ENCODE assay signal across 8 cellular contexts in the genomic region with DNA sequence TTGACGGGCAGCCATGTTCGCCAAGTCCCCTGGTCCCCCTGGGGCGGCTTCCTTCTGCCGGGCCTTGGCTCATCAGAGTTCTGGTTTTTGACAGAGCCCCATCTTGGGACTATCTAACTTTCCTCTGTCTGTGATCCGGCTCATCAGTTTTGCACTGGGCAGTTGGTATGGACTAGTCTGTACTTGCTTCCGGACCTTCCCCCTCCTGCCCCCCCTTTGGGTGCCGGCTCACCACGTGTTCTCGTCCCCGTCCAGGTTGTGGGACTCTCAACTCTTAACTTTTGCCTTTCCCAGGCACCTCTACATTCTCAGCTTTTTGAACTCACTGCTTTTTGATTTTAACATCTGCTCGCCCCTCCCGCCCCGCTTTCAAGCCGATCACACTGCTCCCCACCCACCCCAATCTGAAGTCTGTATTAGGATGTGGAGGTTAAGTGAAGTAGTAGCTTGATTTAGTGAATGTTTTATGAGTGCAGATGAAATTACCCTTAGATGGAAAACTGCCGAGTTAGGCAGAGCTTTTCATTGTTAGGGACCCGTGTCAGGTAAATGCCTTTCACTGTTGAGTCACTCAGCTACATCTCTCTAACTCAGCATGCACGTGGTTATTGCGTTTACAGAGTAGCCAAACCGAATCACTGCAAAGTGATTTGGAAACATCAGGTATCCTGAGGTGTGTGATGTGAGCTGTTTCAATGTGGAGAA. TPM values are rescaled to one million over a fixed set of nuclear protein-coding genes. Genes with fewer than 3 reads are reported as not detected.
DNase-seq lines count a peak whose midpoint lies in the region; ATAC-seq and TF ChIP-seq lines count a peak whose summit lies in the region.

No MANE protein-coding gene starts in this region.

- H3K27ac ChIP-seq in AG04450 (ENCODE audit: low read depth, low read length), result peak overlapping the region; percentile 41
- H3K27ac ChIP-seq in body of pancreas, result peak overlapping the region; percentile 44 to 88 (median 80)
- peak overlapping the region; percentile 87 for H3K27ac ChIP-seq in iPS-20b (ENCODE audit: low read length)

- POLR2A ChIA-PET in AG04450 (lab: Yijun Ruan, JAX), result interaction anchor here (0.7 to 2.1 kb wide), 4 partner anchors 8 to 310 kb away, joined by 3 to 21 read pairs (median 6); a partner anchor contains a TSS

- TF ChIP-seq POLR2A in body of pancreas (IDR thresholded peaks at IDR 0.05), result no peak

- CTCF ChIA-PET in AG04450 (lab: Charles Lee), result interaction anchor here (0.8 to 1.3 kb wide), 5 partner anchors 15 to 1212 kb away, joined by 3 to 6 read pairs (median 3); no protein-coding TSS in a partner anchor

- peak overlapping the region; percentile 91 for H3K27ac Mint-ChIP-seq in T-helper 1 cell treated with Interleukin-12 subunit alpha and Interleukin-12 subunit beta and Interleukin-4 antibody, amounts not matched to agents 30 μg/mL and 1 μg/mL, for 36 hours

- 0% methylated on average over 16 to 19 of the region's 19 CpGs for WGBS in body of pancreas, 2 donors

- TF ChIP-seq CTCF in AG04450 (IDR thresholded peaks at IDR 0.05; ENCODE audit: low read depth, low read length) (no peak), body of pancreas (IDR thresholded peaks at IDR 0.05) (no peak)

- no peaks in the 10 kb centered on the region for H3K27me3 Mint-ChIP-seq in T-helper 1 cell treated with Interleukin-12 subunit alpha and Interleukin-12 subunit beta and Interleukin-4 antibody, amounts not matched to agents 30 μg/mL and 1 μg/mL, for 36 hours (ENCODE audit: low read depth)

- intact Hi-C loops in body of pancreas (cut with DNase I), result no loop called here

- H3K36me3 Mint-ChIP-seq in T-helper 1 cell treated with Interleukin-12 subunit alpha and Interleukin-12 subunit beta and Interleukin-4 antibody, amounts not matched to agents 30 μg/mL and 1 μg/mL, for 36 hours (ENCODE audit: low read depth), result peaks cover 3% of the 10 kb centered on the region

- peaks cover 41% of the 10 kb centered on the region for H3K4me1 ChIP-seq in body of pancreas
- H3K4me1 ChIP-seq in iPS-20b (ENCODE audit: insufficient read depth, low read length), result 0 out of 2 replicates have a peak, but pooled peaks cover 3% of the 10 kb centered on the region

- no peaks in the 10 kb centered on the region for H3K9me3 Mint-ChIP-seq in T-helper 1 cell treated with Interleukin-12 subunit alpha and Interleukin-12 subunit beta and Interleukin-4 antibody, amounts not matched to agents 30 μg/mL and 1 μg/mL, for 36 hours

- H3K27me3 ChIP-seq in AG04450 (ENCODE audit: control insufficient read depth, insufficient read depth, low read length) (no peaks in the 10 kb centered on the region), body of pancreas (no peaks in the 10 kb centered on the region), iPS-20b (ENCODE audit: insufficient read depth, low read length) (peaks cover 9% of the 10 kb centered on the region; the same call in 1 of the 2 replicates)

- H3K36me3 ChIP-seq in body of pancreas (replicated peaks in 1 of 2; ENCODE audit: insufficient read depth in 1 of 2, low read depth in 2 of 2) (no peaks in the 10 kb centered on the region), iPS-20b (ENCODE audit: insufficient read depth, low read depth, low read length) (no peaks in the 10 kb centered on the region)

- peak overlapping the region; percentile 98 for H3K9ac ChIP-seq in iPS-20b (ENCODE audit: low read depth, low read length)

- H3K4me3 ChIP-seq in AG04450 (ENCODE audit: low read depth, low read length), result peak overlapping the region; percentile 100
- H3K4me3 ChIP-seq in body of pancreas, result peak overlapping the region; percentile 80 to 85
- H3K4me3 ChIP-seq in iPS-20b (ENCODE audit: low read length), result peak overlapping the region; percentile 97

- ATAC-seq in GM19324 (IDR thresholded peaks at IDR 0.05; ENCODE audit: low FRiP score, unreplicated experiment) (peak; percentile 7), HG03565 (IDR thresholded peaks at IDR 0.05; ENCODE audit: unreplicated experiment) (peak; percentile 8), body of pancreas (no peak)

- DNase-seq in AG04450 (ENCODE audit: low read depth, low spot score) (no peak), body of pancreas (peak in 3 of 4 donors; percentile 16 to 43 (median 36)), NCI-H446 treated with DMSO at 0.1 percent for 48 hours (lab: John Stamatoyannopoulos, UW) (no peak)
- DNase-seq in stimulated activated CD4-positive, alpha-beta T cell treated with anti-CD3 and anti-CD28 coated beads, Interleukin-12 subunit alpha, Interleukin-12 subunit beta, amount 100 ng/mL, for 24 hours (ENCODE audit: low read depth in 2 of 2), result peak; percentile 25 to 32

- H3K4me1 Mint-ChIP-seq in T-helper 1 cell treated with Interleukin-12 subunit alpha and Interleukin-12 subunit beta and Interleukin-4 antibody, amounts not matched to agents 30 μg/mL and 1 μg/mL, for 36 hours (ENCODE audit: low read depth), result peaks cover 32% of the 10 kb centered on the region

- peak overlapping the region; percentile 95 for H3K4me3 Mint-ChIP-seq in T-helper 1 cell treated with Interleukin-12 subunit alpha and Interleukin-12 subunit beta and Interleukin-4 antibody, amounts not matched to agents 30 μg/mL and 1 μg/mL, for 36 hours

- H3K9me3 ChIP-seq in AG04450 (ENCODE audit: control insufficient read depth, insufficient read depth, low read length), result no peaks in the 10 kb centered on the region; the same call in 1 of the 2 replicates
- no peaks in the 10 kb centered on the region for H3K9me3 ChIP-seq in body of pancreas
- H3K9me3 ChIP-seq in iPS-20b (ENCODE audit: insufficient read depth, low read depth, low read length), result no peaks in the 10 kb centered on the region

RNA-seq across cellular contexts. Expression of a gene that starts 0.9 kb away (rescaled TPM):
- 67.2 and 95.5 TPM in 2 replicates for polyA plus RNA-seq in AG04450 (2011; rRNA removed)
- 114 and 198 TPM in 2 replicates for polyA minus RNA-seq in AG04450 (2011; rRNA and poly(A)+ RNA removed)
- total RNA-seq in body of pancreas, result 10 to 100 TPM; 15.3 to 21.8 TPM

RNA-seq across cellular contexts. Expression of a gene that starts 25.2 kb away (rescaled TPM):
- 10.5 and 16.8 TPM in 2 replicates for polyA plus RNA-seq in AG04450 (2011; rRNA removed)
- 4.1 and 7.6 TPM in 2 replicates for polyA minus RNA-seq in AG04450 (2011; rRNA and poly(A)+ RNA removed)
- 10 to 100 TPM in 1 of 2 donors, 1 to 10 TPM in 1; 9.9 to 15.8 TPM for total RNA-seq in body of pancreas

Comparison
In these comparisons a context has a peak if more than half of its experiments do, and no peak if none do; other contexts are left out.
1. DNase-seq: peak in body of pancreas (3 of 4) and stimulated activated CD4-positive, alpha-beta T cell treated with anti-CD3 and anti-CD28 coated beads, Interleukin-12 subunit alpha, Interleukin-12 subunit beta, amount 100 ng/mL, for 24 hours (2 of 2); none in AG04450 (single experiment) and NCI-H446 treated with DMSO at 0.1 percent for 48 hours (single experiment).
2. Peak in every context shown above with its lines, with median percentiles within 50 percentile points of each other: H3K27ac ChIP-seq and H3K4me3 ChIP-seq.